2 cellular contexts compared by ENCODE assay signal in genomic region chr19:4241824-4242430, GRCh38.
TF ChIP-seq lines count a peak whose summit lies in the region.

No MANE protein-coding gene starts in this region.

TF ChIP-seq in GM12891, 5 proteins besides CTCF, POLR2A, EP300 and RAD21:
- TF ChIP-seq TAF1 (IDR thresholded peaks at IDR 0.05; ENCODE audit: low read depth, low read length) (no peak), SPI1 (IDR thresholded peaks at IDR 0.05; ENCODE audit: low read depth, low read length) (peak; percentile 94)

TF ChIP-seq in HepG2, 621 proteins besides CTCF, POLR2A, EP300 and RAD21:
- TF ChIP-seq ZNF761 (CRISPR knock-in tag; conservative IDR thresholded peaks at IDR 0.05), result no peak
- 0 out of 2 replicates have a peak, but pooled peaks have one; percentile 41 for TF ChIP-seq ZNF280D (CRISPR knock-in tag; IDR thresholded peaks at IDR 0.05)
- no peak for TF ChIP-seq CHCHD3 (CRISPR knock-in tag; IDR thresholded peaks at IDR 0.05)
